14 cellular contexts compared by ENCODE assay signal in genomic region chr1:109789771-109790170, GRCh38. TPM values are rescaled to one million over a fixed set of nuclear protein-coding genes. Genes with fewer than 3 reads are reported as not detected.
DNase-seq lines count a peak whose midpoint lies in the region; ATAC-seq, FAIRE-seq and TF ChIP-seq lines count a peak whose summit lies in the region.
"Had no signal": no experiment of that assay in that cellular context is flagged by ENCODE, and none has a peak within 500 bp of the region (broad histone marks: within the 10 kb centered on the region; RNA-seq: fewer than 3 reads in every experiment).

No MANE protein-coding gene starts in this region.

- H3K27me3 ChIP-seq in right atrium auricular region (no peaks in the 10 kb centered on the region), lower lobe of right lung (ENCODE audit: low read depth) (no peaks in the 10 kb centered on the region), upper lobe of right lung (no peaks in the 10 kb centered on the region), Karpas-422 (ENCODE audit: low read length) (no peaks in the 10 kb centered on the region)
- H3K27me3 ChIP-seq: esophagus squamous epithelium had no signal

- H3K4me3 ChIP-seq in right atrium auricular region (no peak overlapping the region), lower lobe of right lung (no peak overlapping the region), upper lobe of right lung (no peak overlapping the region), Karpas-422 (ENCODE audit: low read length) (no peak overlapping the region)
- H3K4me3 ChIP-seq: esophagus squamous epithelium had no signal

- H3K9me3 ChIP-seq in right atrium auricular region: no peaks in the 10 kb centered on the region
- no peaks in the 10 kb centered on the region for H3K9me3 ChIP-seq in lower lobe of right lung
- no peaks in the 10 kb centered on the region for H3K9me3 ChIP-seq in upper lobe of right lung
- H3K9me3 ChIP-seq in Karpas-422 (ENCODE audit: low read length): no peaks in the 10 kb centered on the region
- H3K9me3 ChIP-seq: esophagus squamous epithelium had no signal

- H3K27ac ChIP-seq in right atrium auricular region (no peak overlapping the region), lower lobe of right lung (peak overlapping the region; percentile 72), upper lobe of right lung (peak overlapping the region; percentile 74), Karpas-422 (ENCODE audit: low read length) (no peak overlapping the region)

- H4K20me1 ChIP-seq in Karpas-422 (ENCODE audit: insufficient read depth, low read depth, low read length): no peaks in the 10 kb centered on the region; the same call in 1 of the 2 replicates

- H3K9ac ChIP-seq in Karpas-422 (ENCODE audit: low read length): no peak overlapping the region

- DNase-seq in cardiac septum (ENCODE audit: low spot score): peak; percentile 49
- no peak for DNase-seq in right atrium auricular region (ENCODE audit: low spot score)
- peak; percentile 11 for DNase-seq in activated CD8-positive, alpha-beta memory T cell treated with anti-CD3 and anti-CD28 coated beads, Interleukin-2, amount 50 U/mL, for 4 hours
- peak; percentile 36 for DNase-seq in lower lobe of right lung
- DNase-seq in upper lobe of right lung: peak; percentile 18
- no peak for DNase-seq in GM12891 (ENCODE audit: insufficient read length, low spot score)
- no peak for DNase-seq in Karpas-422
- DNase-seq: esophagus squamous epithelium, HFFc6, NCI-H1436, NCI-H510A had no signal

- ATAC-seq in lower lobe of right lung (no peak), upper lobe of right lung (no peak), GM21723 (IDR thresholded peaks at IDR 0.05; ENCODE audit: unreplicated experiment) (no peak)

- peaks cover 0 to 71% of the 10 kb centered on the region in 2 donors for H3K4me1 ChIP-seq in right atrium auricular region
- H3K4me1 ChIP-seq in lower lobe of right lung: peaks cover 76% of the 10 kb centered on the region
- H3K4me1 ChIP-seq in upper lobe of right lung: peaks cover 60% of the 10 kb centered on the region
- no peaks in the 10 kb centered on the region for H3K4me1 ChIP-seq in Karpas-422 (ENCODE audit: low read length)

- no peaks in the 10 kb centered on the region for H3K9me2 ChIP-seq in Karpas-422 (replicated peaks; ENCODE audit: insufficient read depth, low read length)

- no peaks in the 10 kb centered on the region for H3K79me2 ChIP-seq in Karpas-422 (ENCODE audit: low read length)

- TF ChIP-seq CTCF in right atrium auricular region (IDR thresholded peaks at IDR 0.05): no peak
- TF ChIP-seq CTCF in lower lobe of right lung (IDR thresholded peaks at IDR 0.05): no peak
- no peak for TF ChIP-seq CTCF in upper lobe of right lung (IDR thresholded peaks at IDR 0.05)

- no peak overlapping the region for H2AFZ ChIP-seq in Karpas-422 (ENCODE audit: low read length)

- H3K36me3 ChIP-seq in right atrium auricular region (no peaks in the 10 kb centered on the region), lower lobe of right lung (no peaks in the 10 kb centered on the region), upper lobe of right lung (no peaks in the 10 kb centered on the region), Karpas-422 (ENCODE audit: insufficient read depth, low read length) (no peaks in the 10 kb centered on the region)
- H3K36me3 ChIP-seq: esophagus squamous epithelium had no signal

- no peak for TF ChIP-seq POLR2A in GM12891 (IDR thresholded peaks at IDR 0.05; ENCODE audit: low read depth, low read length)

- FAIRE-seq in GM12891 (lab: Jason Lieb, UNC): no peak
- FAIRE-seq: G401.6 had no signal

- H3K4me2 ChIP-seq in Karpas-422 (ENCODE audit: low read depth, low read length, poor library complexity, severe bottlenecking): no peak overlapping the region

- intact Hi-C loops in cardiac septum (cut with DNase I): loop anchor here (5.0 kb wide), 3 partner anchors 108 to 193 kb away; partner anchors contain the start of genes AHCYL1 and CSF1
- intact Hi-C loops in lower lobe of right lung (cut with DNase I): no loop called here
- intact Hi-C loops in upper lobe of right lung (cut with DNase I): no loop called here

TF ChIP-seq in GM12891, 5 proteins besides CTCF, POLR2A, EP300 and RAD21:
- no peak for TF ChIP-seq SPI1 (IDR thresholded peaks at IDR 0.05; ENCODE audit: low read depth, low read length)
- TF ChIP-seq POU2F2 (IDR thresholded peaks at IDR 0.05; ENCODE audit: low read depth, low read length): no peak
- no peak for TF ChIP-seq PAX5 (IDR thresholded peaks at IDR 0.05; ENCODE audit: insufficient read depth, low read length, severe bottlenecking)
- TF ChIP-seq POLR2AphosphoS5 (IDR thresholded peaks at IDR 0.05; ENCODE audit: low read depth, low read length): no peak
- TF ChIP-seq TAF1 (IDR thresholded peaks at IDR 0.05; ENCODE audit: low read depth, low read length): no peak

RNA-seq across cellular contexts. Expression of gene EPS8L3, which starts 26.0 kb away (rescaled TPM):
- not detected for total RNA-seq in cardiac septum
- under 1 TPM in 1 of 2 donors, not detected in 1; 0.19 TPM for total RNA-seq in right atrium auricular region
- total RNA-seq in lower lobe of right lung: not detected
- total RNA-seq in upper lobe of right lung: not detected
- polyA plus RNA-seq in GM12891 (2012; ENCODE audit: low read depth, missing spikeins): not detected
- total RNA-seq in Karpas-422 (2014; rRNA removed; shearing (Covaris generic); ENCODE audit: low replicate concordance): not detected in 2 replicates
- total RNA-seq: HFFc6 had no signal
- polyA plus RNA-seq: BJ had no signal

RNA-seq across cellular contexts. Expression of gene GSTM3, which starts 48.9 kb away (rescaled TPM):
- total RNA-seq in cardiac septum (93.2 TPM), right atrium auricular region (100 to 1,000 TPM; 121 to 197 TPM), lower lobe of right lung (18.5 TPM), upper lobe of right lung (29.7 TPM)
- 10.0 TPM for polyA plus RNA-seq in GM12891 (2012; ENCODE audit: low read depth, missing spikeins)
- not detected in 2 replicates for total RNA-seq in Karpas-422 (2014; rRNA removed; shearing (Covaris generic); ENCODE audit: low replicate concordance)

Comparison
In these comparisons a context has a peak if more than half of its experiments do, and no peak if none do; other contexts are left out.
1. DNase-seq: peak in cardiac septum (single experiment), activated CD8-positive, alpha-beta memory T cell treated with anti-CD3 and anti-CD28 coated beads, Interleukin-2, amount 50 U/mL, for 4 hours (single experiment), lower lobe of right lung (single experiment) and upper lobe of right lung (single experiment); none in right atrium auricular region (single experiment), GM12891 (single experiment) and Karpas-422 (single experiment).
2. H3K27ac ChIP-seq: peak in lower lobe of right lung (single experiment) and upper lobe of right lung (single experiment); none in right atrium auricular region (0 of 2) and Karpas-422 (single experiment).
3. RNA of gene GSTM3, which starts 48.9 kb away (total RNA-seq): 121 to 197 TPM in right atrium auricular region, 93.2 TPM in cardiac septum (single experiment), 29.7 TPM in upper lobe of right lung (single experiment) and 18.5 TPM in lower lobe of right lung (single experiment); not detected in Karpas-422; every median in the first group is over 10 times any median in the second.